In genomic region chr18:75293591-75293990, GRCh38 we compare ENCODE assay signal across 21 cellular contexts.
DNase-seq lines count a peak whose midpoint lies in the region; TF ChIP-seq lines count a peak whose summit lies in the region.
"Had no signal": no experiment of that assay in that cellular context is flagged by ENCODE, and none has a peak within 500 bp of the region (broad histone marks: within the 10 kb centered on the region; RNA-seq: fewer than 3 reads in every experiment).

No MANE protein-coding gene starts in this region.

- no peak for TF ChIP-seq CTCF in type B pancreatic cell (conservative IDR thresholded peaks at IDR 0.05)

- no peaks in the 10 kb centered on the region for H3K27me3 ChIP-seq in SJSA1 (replicated peaks)
- H3K27me3 ChIP-seq: body of pancreas, right lobe of liver had no signal

- H3K27me3 Mint-ChIP-seq in type B pancreatic cell: no peaks in the 10 kb centered on the region
- H3K27me3 Mint-ChIP-seq: dendritic cell treated with granulocyte-macrophage colony-stimulating factor and Interleukin-4, amounts not matched to agents 40 ng/mL and 50 ng/mL, for 4 days had no signal

- no peak overlapping the region for H3K4me3 Mint-ChIP-seq in type B pancreatic cell
- H3K4me3 Mint-ChIP-seq: dendritic cell treated with granulocyte-macrophage colony-stimulating factor and Interleukin-4, amounts not matched to agents 40 ng/mL and 50 ng/mL, for 4 days; T-helper 2 cell treated with Interferon-gamma antibody and Interleukin-4, amounts not matched to agents 5 μg/mL and 100 μg/mL, for 36 hours had no signal

- peaks cover 4% of the 10 kb centered on the region for H3K9me3 Mint-ChIP-seq in type B pancreatic cell
- H3K9me3 Mint-ChIP-seq: dendritic cell treated with granulocyte-macrophage colony-stimulating factor and Interleukin-4, amounts not matched to agents 40 ng/mL and 50 ng/mL, for 4 days; T-helper 2 cell treated with Interferon-gamma antibody and Interleukin-4, amounts not matched to agents 5 μg/mL and 100 μg/mL, for 36 hours had no signal

- peak; percentile 82 for DNase-seq in DMS79 (lab: John Stamatoyannopoulos, UW)
- DNase-seq in M059J (ENCODE audit: low read depth): peak; percentile 80
- peak; percentile 49 to 71 for DNase-seq in SJSA1 (ENCODE audit: low read depth in 1 of 2, low spot score in 2 of 2)
- DNase-seq in kidney tubule cell (ENCODE audit: low spot score): peak; percentile 30
- no peak for DNase-seq in amygdala (lab: John Stamatoyannopoulos, UW)
- DNase-seq in stimulated activated CD4-positive, alpha-beta T cell treated with anti-CD3 and anti-CD28 coated beads, Interleukin-1b, Interleukin-23, amount 100 ng/mL, for 48 hours: no peak
- DNase-seq in type B pancreatic cell (ENCODE audit: extremely low spot score, unreplicated experiment): no peak
- DNase-seq: activated CD4-positive, alpha-beta T cell treated with anti-CD3 and anti-CD28 coated beads for 1 hour; activated gamma-delta T cell treated with Interleukin-2 at 50 U/mL for 16 hours; AML-193; body of pancreas; GOT3; KBM-7; NCI-H1105; NCI-H524; OCI-M1; right lobe of liver; stimulated activated CD4-positive, alpha-beta T cell treated with anti-CD3 and anti-CD28 coated beads, Interleukin-2, amount 100 ng/mL, for 24 hours had no signal

- H3K27ac ChIP-seq in SJSA1: no peak overlapping the region
- H3K27ac ChIP-seq: body of pancreas, epithelial cell of prostate, right lobe of liver had no signal

- no peak overlapping the region for H3K27ac Mint-ChIP-seq in type B pancreatic cell
- H3K27ac Mint-ChIP-seq: dendritic cell treated with granulocyte-macrophage colony-stimulating factor and Interleukin-4, amounts not matched to agents 40 ng/mL and 50 ng/mL, for 4 days; T-helper 2 cell treated with Interferon-gamma antibody and Interleukin-4, amounts not matched to agents 5 μg/mL and 100 μg/mL, for 36 hours had no signal

- H3K4me1 Mint-ChIP-seq in type B pancreatic cell (ENCODE audit: unreplicated experiment): peaks cover 17% of the 10 kb centered on the region

- H3K4me1 ChIP-seq in SJSA1 (replicated peaks): no peaks in the 10 kb centered on the region; the same call in 1 of the 2 replicates

- H3K4me3 ChIP-seq in SJSA1: no peak overlapping the region
- H3K4me3 ChIP-seq: body of pancreas, right lobe of liver had no signal

- no peaks in the 10 kb centered on the region for H3K9me3 ChIP-seq in SJSA1 (replicated peaks)
- H3K9me3 ChIP-seq: body of pancreas, right lobe of liver had no signal

- H3K36me3 ChIP-seq in SJSA1: peaks cover 2% of the 10 kb centered on the region; the same call in 1 of the 2 replicates

- peaks cover 22% of the 10 kb centered on the region for H3K36me3 Mint-ChIP-seq in type B pancreatic cell

Comparison
In these comparisons a context has a peak if more than half of its experiments do, and no peak if none do; other contexts are left out.
1. DNase-seq: peak in DMS79 (single experiment), M059J (single experiment), SJSA1 (2 of 2) and kidney tubule cell (single experiment); none in amygdala (0 of 56), stimulated activated CD4-positive, alpha-beta T cell treated with anti-CD3 and anti-CD28 coated beads, Interleukin-1b, Interleukin-23, amount 100 ng/mL, for 48 hours (single experiment) and type B pancreatic cell (single experiment).